ENCODE assay signal across 12 cellular contexts in genomic region chr22:36162127-36163034, GRCh38. TPM values are rescaled to one million over a fixed set of nuclear protein-coding genes. Genes with fewer than 3 reads are reported as not detected.
A peak's percentile ranks its signal among the peaks of the same experiment; 100 is the strongest.
DNase-seq lines count a peak whose midpoint lies in the region; ATAC-seq and TF ChIP-seq lines count a peak whose summit lies in the region.
"Had no signal": no experiment of that assay in that cellular context is flagged by ENCODE, and none has a peak within 500 bp of the region (broad histone marks: within the 10 kb centered on the region; RNA-seq: fewer than 3 reads in every experiment).

No MANE protein-coding gene starts in this region.

- ATAC-seq in HG02938 (IDR thresholded peaks at IDR 0.05; ENCODE audit: unreplicated experiment) (peak; percentile 55), aorta (ENCODE audit: low FRiP score) (no peak)
- peak; percentile 77 to 79 for ATAC-seq in natural killer cell treated with Interleukin-12 subunit alpha and Interleukin-12 subunit beta and Interleukin-15 and Interleukin-18, amount 100 ng/mL, for 72 hours

- H3K27ac ChIP-seq in aorta (ENCODE audit: low read depth in 1 of 2, low read length in 2 of 2) = no peak overlapping the region
- H3K27ac ChIP-seq: ovary, testis, WERI-Rb-1 had no signal

- TF ChIP-seq CTCF in GM13977 (IDR thresholded peaks at IDR 0.05; ENCODE audit: extremely low read depth, insufficient read depth, missing control alignments) = no peak

- POLR2A ChIA-PET in activated CD4-positive, alpha-beta memory T cell treated with anti-CD3 and anti-CD28 coated beads for 36 hours (lab: Charles Lee) = interaction anchor here (0.8 to 1.8 kb wide), 2 partner anchors 16 to 77 kb away, joined by 3 to 6 read pairs; partner anchors contain the start of gene APOL2

- peaks cover 67% of the 10 kb centered on the region for H3K4me1 Mint-ChIP-seq in activated CD4-positive, alpha-beta memory T cell treated with anti-CD3 and anti-CD28 coated beads for 36 hours (ENCODE audit: low read depth)
- H3K4me1 Mint-ChIP-seq in natural killer cell treated with Interleukin-12 subunit alpha and Interleukin-12 subunit beta and Interleukin-15 and Interleukin-18, amount 100 ng/mL, for 72 hours (ENCODE audit: low read depth in 2 of 2) = peaks cover 92% of the 10 kb centered on the region in 2 donors

- H3K9me3 ChIP-seq in aorta (ENCODE audit: control insufficient read depth, low read length) = no peaks in the 10 kb centered on the region
- H3K9me3 ChIP-seq: ovary, testis had no signal

- peak; percentile 66 for DNase-seq in GM13977 (ENCODE audit: low spot score)
- peak; percentile 37 for DNase-seq in activated CD4-positive, alpha-beta memory T cell treated with anti-CD3 and anti-CD28 coated beads for 36 hours
- DNase-seq in natural killer cell treated with Interleukin-12 subunit alpha and Interleukin-12 subunit beta and Interleukin-15 and Interleukin-18, amount 100 ng/mL, for 72 hours (ENCODE audit: low spot score) = peak; percentile 73
- no peak for DNase-seq in aorta
- DNase-seq in amniotic stem cell (lab: John Stamatoyannopoulos, UW) = no peak
- DNase-seq in amygdala (lab: John Stamatoyannopoulos, UW) = no peak
- no peak for DNase-seq in cerebellar nuclear complex (lab: John Stamatoyannopoulos, UW)
- DNase-seq: NCI-H1105, ovary, testis, WERI-Rb-1 had no signal

- CTCF ChIA-PET in activated CD4-positive, alpha-beta memory T cell treated with anti-CD3 and anti-CD28 coated beads for 36 hours (lab: Charles Lee) = interaction anchor here (0.8 to 15.2 kb wide), 8 partner anchors 10 to 97 kb away, joined by 3 to 174 read pairs (median 5); partner anchors contain the start of gene APOL2

- H3K4me3 ChIP-seq in aorta (ENCODE audit: low read length in 2 of 2) = no peak overlapping the region
- H3K4me3 ChIP-seq: ovary, testis had no signal

- in situ Hi-C loops in GM13977 (cut with MboI; ENCODE audit: low pct_unique_long_range_greater_than_20kb, low sequenced_read_pairs, unreplicated experiment) = no loop called here

- H3K27me3 Mint-ChIP-seq in activated CD4-positive, alpha-beta memory T cell treated with anti-CD3 and anti-CD28 coated beads for 36 hours = no peaks in the 10 kb centered on the region
- H3K27me3 Mint-ChIP-seq in natural killer cell treated with Interleukin-12 subunit alpha and Interleukin-12 subunit beta and Interleukin-15 and Interleukin-18, amount 100 ng/mL, for 72 hours = no peaks in the 10 kb centered on the region

- 81 to 82% methylated on average over 6 of the region's 6 CpGs for WGBS in aorta, 2 donors

- peak overlapping the region; percentile 96 for H3K27ac Mint-ChIP-seq in activated CD4-positive, alpha-beta memory T cell treated with anti-CD3 and anti-CD28 coated beads for 36 hours
- H3K27ac Mint-ChIP-seq in natural killer cell treated with Interleukin-12 subunit alpha and Interleukin-12 subunit beta and Interleukin-15 and Interleukin-18, amount 100 ng/mL, for 72 hours = peak overlapping the region; percentile 99

- intact Hi-C loops in activated CD4-positive, alpha-beta memory T cell treated with anti-CD3 and anti-CD28 coated beads for 36 hours (cut with micrococcal nuclease) = no loop called here
- intact Hi-C loops in aorta (cut with DNase I) = no loop called here

- H3K36me3 ChIP-seq in aorta (ENCODE audit: control insufficient read depth in 1 of 2, insufficient read depth in 2 of 2, low read length in 1 of 2) = no peaks in the 10 kb centered on the region
- H3K36me3 ChIP-seq: ovary, WERI-Rb-1 had no signal

- H3K27me3 ChIP-seq in aorta (ENCODE audit: control insufficient read depth in 1 of 2, insufficient read depth in 2 of 2, low read length in 1 of 2) = no peaks in the 10 kb centered on the region
- H3K27me3 ChIP-seq: ovary, testis had no signal

- H3K9me3 Mint-ChIP-seq in activated CD4-positive, alpha-beta memory T cell treated with anti-CD3 and anti-CD28 coated beads for 36 hours = no peaks in the 10 kb centered on the region
- H3K9me3 Mint-ChIP-seq in natural killer cell treated with Interleukin-12 subunit alpha and Interleukin-12 subunit beta and Interleukin-15 and Interleukin-18, amount 100 ng/mL, for 72 hours = no peaks in the 10 kb centered on the region

- peak overlapping the region; percentile 12 for H3K4me3 Mint-ChIP-seq in activated CD4-positive, alpha-beta memory T cell treated with anti-CD3 and anti-CD28 coated beads for 36 hours
- peak overlapping the region; percentile 93 for H3K4me3 Mint-ChIP-seq in natural killer cell treated with Interleukin-12 subunit alpha and Interleukin-12 subunit beta and Interleukin-15 and Interleukin-18, amount 100 ng/mL, for 72 hours

- H3K36me3 Mint-ChIP-seq in activated CD4-positive, alpha-beta memory T cell treated with anti-CD3 and anti-CD28 coated beads for 36 hours = peaks cover 2% of the 10 kb centered on the region
- H3K36me3 Mint-ChIP-seq in natural killer cell treated with Interleukin-12 subunit alpha and Interleukin-12 subunit beta and Interleukin-15 and Interleukin-18, amount 100 ng/mL, for 72 hours = no peaks in the 10 kb centered on the region

- H3K4me1 ChIP-seq in aorta (ENCODE audit: control insufficient read depth in 1 of 2, insufficient read depth in 2 of 2, low read length in 2 of 2) = no peaks in the 10 kb centered on the region

RNA-seq across cellular contexts. Expression of gene APOL3, which starts 1.8 kb away (rescaled TPM):
- total RNA-seq in activated CD4-positive, alpha-beta memory T cell treated with anti-CD3 and anti-CD28 coated beads for 36 hours = 10 to 100 TPM; 63.9 to 66.7 TPM
- total RNA-seq in natural killer cell treated with Interleukin-12 subunit alpha and Interleukin-12 subunit beta and Interleukin-15 and Interleukin-18, amount 100 ng/mL, for 72 hours = 100 to 1,000 TPM in 1 of 2 donors, 10 to 100 TPM in 1; 79.8 to 169 TPM
- total RNA-seq in aorta = 100 to 1,000 TPM in 1 of 2 donors, 10 to 100 TPM in 1; 67.7 to 113 TPM
- polyA plus RNA-seq in aorta = 10 to 100 TPM; 40.2 to 58.8 TPM

RNA-seq across cellular contexts. Expression of gene APOL4, which starts 39.2 kb away (rescaled TPM):
- under 1 TPM; 0.53 to 0.67 TPM for total RNA-seq in activated CD4-positive, alpha-beta memory T cell treated with anti-CD3 and anti-CD28 coated beads for 36 hours
- 1 to 10 TPM in 1 of 2 donors, under 1 TPM in 1; 0.64 to 1.5 TPM for total RNA-seq in natural killer cell treated with Interleukin-12 subunit alpha and Interleukin-12 subunit beta and Interleukin-15 and Interleukin-18, amount 100 ng/mL, for 72 hours
- total RNA-seq in aorta = 10 to 100 TPM in 1 of 2 donors, 1 to 10 TPM in 1; 7.0 to 10.5 TPM
- 1 to 10 TPM in 1 of 2 donors, under 1 TPM in 1; 0.82 to 1.8 TPM for polyA plus RNA-seq in aorta

Comparison
In these comparisons a context has a peak if more than half of its experiments do, and no peak if none do; other contexts are left out.
1. DNase-seq: peak in GM13977 (single experiment), activated CD4-positive, alpha-beta memory T cell treated with anti-CD3 and anti-CD28 coated beads for 36 hours (single experiment) and natural killer cell treated with Interleukin-12 subunit alpha and Interleukin-12 subunit beta and Interleukin-15 and Interleukin-18, amount 100 ng/mL, for 72 hours (single experiment); none in aorta (0 of 2), amniotic stem cell (single experiment), amygdala (0 of 56) and cerebellar nuclear complex (0 of 2).